ENCODE assay signal across 8 cellular contexts in genomic region chr7:39465055-39465929, GRCh38.
DNase-seq lines count a peak whose midpoint lies in the region; ATAC-seq, FAIRE-seq and TF ChIP-seq lines count a peak whose summit lies in the region.

No MANE protein-coding gene starts in this region.

- intact Hi-C loops in body of pancreas (cut with DNase I) = loop anchor here (10.0 kb wide), 1 partner anchor 540 kb away; no protein-coding TSS in a partner anchor

- TF ChIP-seq POLR2A in body of pancreas (IDR thresholded peaks at IDR 0.05) = no peak

- peak; percentile 40 to 94 (median 79) for TF ChIP-seq CTCF in body of pancreas (IDR thresholded peaks at IDR 0.05)

- FAIRE-seq in RCC 7860 (lab: Jason Lieb, UNC) (peak; percentile 84), islet of Langerhans (lab: Jason Lieb, UNC) (peak; percentile 90)

- no peaks in the 10 kb centered on the region for H3K36me3 ChIP-seq in body of pancreas (replicated peaks in 1 of 2; ENCODE audit: insufficient read depth in 1 of 2, low read depth in 2 of 2)

- no peaks in the 10 kb centered on the region for H3K4me1 ChIP-seq in body of pancreas

- WGBS in body of pancreas, 2 donors = 28% methylated on average over 18 of the region's 18 CpGs

- no peak overlapping the region for H3K27ac ChIP-seq in body of pancreas

- no peaks in the 10 kb centered on the region for H3K27me3 ChIP-seq in body of pancreas

- no peak overlapping the region for H3K4me3 ChIP-seq in body of pancreas

- DNase-seq in NCI-H2081 (lab: John Stamatoyannopoulos, UW) (peak; percentile 71), NCI-H2081 treated with DMSO at 0.1 percent for 48 hours (lab: John Stamatoyannopoulos, UW) (no peak), HT1080 (ENCODE audit: low read depth) (peak; percentile 36), RCC 7860 (ENCODE audit: low spot score) (peak; percentile 52), body of pancreas (peak; percentile 53 to 67 (median 64))
- peak; percentile 3 to 8 for DNase-seq in stimulated activated CD4-positive, alpha-beta T cell treated with anti-CD3 and anti-CD28 coated beads, Interleukin-4, amount 100 ng/mL, for 4 hours

- ATAC-seq in GM21360 (IDR thresholded peaks at IDR 0.05; ENCODE audit: unreplicated experiment) = peak; percentile 96
- peak; percentile 87 for ATAC-seq in body of pancreas

- H3K9me3 ChIP-seq in body of pancreas = no peaks in the 10 kb centered on the region
